In genomic region chr1:204516180-204516879, GRCh38 we compare ENCODE assay signal across 1 cellular context.
TF ChIP-seq lines count a peak whose summit lies in the region.

Gene MDM4 (plus strand): TSS chr1:204516406. CDS start chr1:204525519, 9,113 bp downstream.

TF ChIP-seq in HepG2, 621 proteins besides CTCF, POLR2A, EP300 and RAD21 (continued from another document and continues in another):
- 0 out of 2 replicates have a peak, but pooled peaks have one; percentile 54 for TF ChIP-seq ZNF670 (CRISPR knock-in tag; IDR thresholded peaks at IDR 0.05; ENCODE audit: borderline replicate concordance)
- TF ChIP-seq TBL1XR1 (IDR thresholded peaks at IDR 0.05; ENCODE audit: borderline replicate concordance, low read length, partially characterized antibody): no peak
- TF ChIP-seq, protein P1, sequence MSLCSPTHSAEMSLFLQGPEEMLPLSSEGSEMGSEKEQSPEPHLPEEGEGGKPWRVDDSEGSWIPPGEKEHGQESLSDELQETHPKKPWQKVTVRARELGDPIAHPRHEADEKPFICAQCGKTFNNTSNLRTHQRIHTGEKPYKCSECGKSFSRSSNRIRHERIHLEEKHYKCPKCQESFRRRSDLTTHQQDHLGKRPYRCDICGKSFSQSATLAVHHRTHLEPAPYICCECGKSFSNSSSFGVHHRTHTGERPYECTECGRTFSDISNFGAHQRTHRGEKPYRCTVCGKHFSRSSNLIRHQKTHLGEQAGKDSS (CRISPR knock-in tag; IDR thresholded peaks at IDR 0.05; ENCODE audit: borderline replicate concordance, low read depth): peak; percentile 93; the same call in 1 of the 2 replicates
- TF ChIP-seq BRD4 (CRISPR knock-in tag; IDR thresholded peaks at IDR 0.05): peak; percentile 93
- no peak for TF ChIP-seq ZFYVE20 (CRISPR knock-in tag; IDR thresholded peaks at IDR 0.05; ENCODE audit: borderline replicate concordance, low read depth)
- peak; percentile 39 for TF ChIP-seq ZNF24 (IDR thresholded peaks at IDR 0.05)
- TF ChIP-seq HNRNPUL1 (IDR thresholded peaks at IDR 0.05; ENCODE audit: low read depth, low read length): no peak
- TF ChIP-seq ZFP90 (CRISPR knock-in tag; IDR thresholded peaks at IDR 0.05; ENCODE audit: borderline replicate concordance): 0 out of 2 replicates have a peak, but pooled peaks have one; percentile 74
- peak; percentile 78 for TF ChIP-seq TFE3 (CRISPR knock-in tag; IDR thresholded peaks at IDR 0.05)
- TF ChIP-seq, protein P2, sequence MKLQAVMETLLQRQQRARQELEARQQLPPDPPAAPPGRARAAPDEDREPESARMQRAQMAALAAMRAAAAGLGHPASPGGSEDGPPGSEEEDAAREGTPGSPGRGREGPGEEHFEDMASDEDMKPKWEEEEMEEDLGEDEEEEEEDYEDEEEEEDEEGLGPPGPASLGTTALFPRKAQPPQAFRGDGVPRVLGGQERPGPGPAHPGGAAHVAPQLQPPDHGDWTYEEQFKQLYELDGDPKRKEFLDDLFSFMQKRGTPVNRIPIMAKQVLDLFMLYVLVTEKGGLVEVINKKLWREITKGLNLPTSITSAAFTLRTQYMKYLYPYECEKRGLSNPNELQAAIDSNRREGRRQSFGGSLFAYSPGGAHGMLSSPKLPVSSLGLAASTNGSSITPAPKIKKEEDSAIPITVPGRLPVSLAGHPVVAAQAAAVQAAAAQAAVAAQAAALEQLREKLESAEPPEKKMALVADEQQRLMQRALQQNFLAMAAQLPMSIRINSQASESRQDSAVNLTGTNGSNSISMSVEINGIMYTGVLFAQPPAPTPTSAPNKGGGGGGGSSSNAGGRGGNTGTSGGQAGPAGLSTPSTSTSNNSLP (IDR thresholded peaks at IDR 0.05; ENCODE audit: low read depth, low read length): peak; percentile 32; the same call in 1 of the 2 replicates
- TF ChIP-seq ZSCAN30 (CRISPR knock-in tag; IDR thresholded peaks at IDR 0.05): no peak; the same call in none of the 2 replicates
- no peak; the same call in 1 of the 2 replicates for TF ChIP-seq ZFP82 (CRISPR knock-in tag; IDR thresholded peaks at IDR 0.05; ENCODE audit: borderline replicate concordance)
- peak; percentile 68 for TF ChIP-seq ZNF331 (CRISPR knock-in tag; IDR thresholded peaks at IDR 0.05)
- TF ChIP-seq GTF2F1 (IDR thresholded peaks at IDR 0.05; ENCODE audit: low read length): no peak
- TF ChIP-seq, protein P3, sequence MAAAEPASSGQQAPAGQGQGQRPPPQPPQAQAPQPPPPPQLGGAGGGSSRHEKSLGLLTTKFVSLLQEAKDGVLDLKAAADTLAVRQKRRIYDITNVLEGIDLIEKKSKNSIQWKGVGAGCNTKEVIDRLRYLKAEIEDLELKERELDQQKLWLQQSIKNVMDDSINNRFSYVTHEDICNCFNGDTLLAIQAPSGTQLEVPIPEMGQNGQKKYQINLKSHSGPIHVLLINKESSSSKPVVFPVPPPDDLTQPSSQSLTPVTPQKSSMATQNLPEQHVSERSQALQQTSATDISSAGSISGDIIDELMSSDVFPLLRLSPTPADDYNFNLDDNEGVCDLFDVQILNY (CRISPR knock-in tag; conservative IDR thresholded peaks at IDR 0.05): peak; percentile 74; the same call in 1 of the 2 replicates
- TF ChIP-seq REXO4 (CRISPR knock-in tag; IDR thresholded peaks at IDR 0.05; ENCODE audit: borderline replicate concordance): no peak
- peak; percentile 73 for TF ChIP-seq ATF3 (CRISPR knock-in tag; IDR thresholded peaks at IDR 0.05)
- peak; percentile 70; the same call in 1 of the 2 replicates for TF ChIP-seq ZBTB20 (CRISPR knock-in tag; IDR thresholded peaks at IDR 0.05; ENCODE audit: borderline replicate concordance, low read depth)
- TF ChIP-seq ZNF597 (CRISPR knock-in tag; IDR thresholded peaks at IDR 0.05): no peak
- TF ChIP-seq, protein P4, sequence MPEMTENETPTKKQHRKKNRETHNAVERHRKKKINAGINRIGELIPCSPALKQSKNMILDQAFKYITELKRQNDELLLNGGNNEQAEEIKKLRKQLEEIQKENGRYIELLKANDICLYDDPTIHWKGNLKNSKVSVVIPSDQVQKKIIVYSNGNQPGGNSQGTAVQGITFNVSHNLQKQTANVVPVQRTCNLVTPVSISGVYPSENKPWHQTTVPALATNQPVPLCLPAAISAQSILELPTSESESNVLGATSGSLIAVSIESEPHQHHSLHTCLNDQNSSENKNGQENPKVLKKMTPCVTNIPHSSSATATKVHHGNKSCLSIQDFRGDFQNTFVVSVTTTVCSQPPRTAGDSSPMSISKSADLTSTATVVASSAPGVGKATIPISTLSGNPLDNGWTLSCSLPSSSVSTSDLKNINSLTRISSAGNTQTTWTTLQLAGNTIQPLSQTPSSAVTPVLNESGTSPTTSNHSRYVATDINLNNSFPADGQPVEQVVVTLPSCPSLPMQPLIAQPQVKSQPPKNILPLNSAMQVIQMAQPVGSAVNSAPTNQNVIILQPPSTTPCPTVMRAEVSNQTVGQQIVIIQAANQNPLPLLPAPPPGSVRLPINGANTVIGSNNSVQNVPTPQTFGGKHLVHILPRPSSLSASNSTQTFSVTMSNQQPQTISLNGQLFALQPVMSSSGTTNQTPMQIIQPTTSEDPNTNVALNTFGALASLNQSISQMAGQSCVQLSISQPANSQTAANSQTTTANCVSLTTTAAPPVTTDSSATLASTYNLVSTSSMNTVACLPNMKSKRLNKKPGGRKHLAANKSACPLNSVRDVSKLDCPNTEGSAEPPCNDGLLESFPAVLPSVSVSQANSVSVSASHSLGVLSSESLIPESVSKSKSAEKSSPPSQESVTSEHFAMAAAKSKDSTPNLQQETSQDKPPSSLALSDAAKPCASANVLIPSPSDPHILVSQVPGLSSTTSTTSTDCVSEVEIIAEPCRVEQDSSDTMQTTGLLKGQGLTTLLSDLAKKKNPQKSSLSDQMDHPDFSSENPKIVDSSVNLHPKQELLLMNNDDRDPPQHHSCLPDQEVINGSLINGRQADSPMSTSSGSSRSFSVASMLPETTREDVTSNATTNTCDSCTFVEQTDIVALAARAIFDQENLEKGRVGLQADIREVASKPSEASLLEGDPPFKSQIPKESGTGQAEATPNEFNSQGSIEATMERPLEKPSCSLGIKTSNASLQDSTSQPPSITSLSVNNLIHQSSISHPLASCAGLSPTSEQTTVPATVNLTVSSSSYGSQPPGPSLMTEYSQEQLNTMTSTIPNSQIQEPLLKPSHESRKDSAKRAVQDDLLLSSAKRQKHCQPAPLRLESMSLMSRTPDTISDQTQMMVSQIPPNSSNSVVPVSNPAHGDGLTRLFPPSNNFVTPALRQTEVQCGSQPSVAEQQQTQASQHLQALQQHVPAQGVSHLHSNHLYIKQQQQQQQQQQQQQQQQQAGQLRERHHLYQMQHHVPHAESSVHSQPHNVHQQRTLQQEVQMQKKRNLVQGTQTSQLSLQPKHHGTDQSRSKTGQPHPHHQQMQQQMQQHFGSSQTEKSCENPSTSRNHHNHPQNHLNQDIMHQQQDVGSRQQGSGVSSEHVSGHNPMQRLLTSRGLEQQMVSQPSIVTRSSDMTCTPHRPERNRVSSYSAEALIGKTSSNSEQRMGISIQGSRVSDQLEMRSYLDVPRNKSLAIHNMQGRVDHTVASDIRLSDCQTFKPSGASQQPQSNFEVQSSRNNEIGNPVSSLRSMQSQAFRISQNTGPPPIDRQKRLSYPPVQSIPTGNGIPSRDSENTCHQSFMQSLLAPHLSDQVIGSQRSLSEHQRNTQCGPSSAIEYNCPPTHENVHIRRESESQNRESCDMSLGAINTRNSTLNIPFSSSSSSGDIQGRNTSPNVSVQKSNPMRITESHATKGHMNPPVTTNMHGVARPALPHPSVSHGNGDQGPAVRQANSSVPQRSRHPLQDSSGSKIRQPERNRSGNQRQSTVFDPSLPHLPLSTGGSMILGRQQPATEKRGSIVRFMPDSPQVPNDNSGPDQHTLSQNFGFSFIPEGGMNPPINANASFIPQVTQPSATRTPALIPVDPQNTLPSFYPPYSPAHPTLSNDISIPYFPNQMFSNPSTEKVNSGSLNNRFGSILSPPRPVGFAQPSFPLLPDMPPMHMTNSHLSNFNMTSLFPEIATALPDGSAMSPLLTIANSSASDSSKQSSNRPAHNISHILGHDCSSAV (CRISPR knock-in tag; IDR thresholded peaks at IDR 0.05; ENCODE audit: borderline replicate concordance): peak; percentile 89; the same call in 1 of the 2 replicates
- TF ChIP-seq ZNF282 (IDR thresholded peaks at IDR 0.05; ENCODE audit: partially characterized antibody): no peak
- no peak for TF ChIP-seq AKAP8 (CRISPR knock-in tag; IDR thresholded peaks at IDR 0.05)
- 0 out of 2 replicates have a peak, but pooled peaks have one; percentile 60 for TF ChIP-seq TOE1 (CRISPR knock-in tag; IDR thresholded peaks at IDR 0.05)
- no peak for TF ChIP-seq POLR2AphosphoS2 (IDR thresholded peaks at IDR 0.05; ENCODE audit: low read depth, low read length)
- peak; percentile 84 for TF ChIP-seq TAF15 (IDR thresholded peaks at IDR 0.05; ENCODE audit: low read depth, low read length, poor library complexity, severe bottlenecking)
- TF ChIP-seq ZNF142 (CRISPR knock-in tag; IDR thresholded peaks at IDR 0.05): 0 out of 2 replicates have a peak, but pooled peaks have one; percentile 44
- no peak; the same call in 1 of the 2 replicates for TF ChIP-seq ZNF816 (CRISPR knock-in tag; IDR thresholded peaks at IDR 0.05; ENCODE audit: borderline replicate concordance)
- TF ChIP-seq NONO (IDR thresholded peaks at IDR 0.05): no peak
- peak; percentile 98 for TF ChIP-seq NONO (CRISPR knock-in tag; conservative IDR thresholded peaks at IDR 0.05)
- TF ChIP-seq SNAPC2 (CRISPR knock-in tag; IDR thresholded peaks at IDR 0.05): peak; percentile 76; the same call in 1 of the 2 replicates
- TF ChIP-seq MAF1 (CRISPR knock-in tag; IDR thresholded peaks at IDR 0.05; ENCODE audit: borderline replicate concordance): no peak; the same call in 1 of the 2 replicates
- peak; percentile 75; the same call in 1 of the 2 replicates for TF ChIP-seq TFDP1 (CRISPR knock-in tag; IDR thresholded peaks at IDR 0.05; ENCODE audit: borderline replicate concordance)
- no peak for TF ChIP-seq U2AF2 (IDR thresholded peaks at IDR 0.05; ENCODE audit: low read depth, low read length)
- TF ChIP-seq GLI4 (CRISPR knock-in tag; IDR thresholded peaks at IDR 0.05; ENCODE audit: borderline replicate concordance): peak; percentile 94; the same call in 1 of the 2 replicates
- peak; percentile 47; the same call in 1 of the 2 replicates for TF ChIP-seq ZNF136 (CRISPR knock-in tag; IDR thresholded peaks at IDR 0.05; ENCODE audit: low read depth)
